Comparison of ENCODE assay signal across 35 cellular contexts in the genomic region with DNA sequence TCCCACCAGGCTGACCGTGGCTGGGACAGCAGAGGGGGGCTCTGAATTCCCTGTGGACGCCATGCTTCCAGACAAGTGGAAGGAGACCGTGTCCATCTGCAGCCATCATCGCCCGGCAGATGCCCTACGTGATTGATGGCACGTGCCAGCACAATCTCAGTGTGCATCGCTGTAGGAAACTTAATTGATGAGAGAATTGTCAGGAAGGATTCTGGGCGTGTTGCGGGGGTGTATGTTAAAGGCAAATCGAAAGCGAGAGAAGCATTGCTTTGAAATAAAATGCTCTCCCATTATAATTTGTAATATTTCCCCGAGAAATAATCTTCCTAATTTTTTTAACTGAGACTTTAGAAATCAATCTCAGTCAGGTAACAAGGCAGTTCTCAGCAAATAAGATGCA.
"Had no signal": no experiment of that assay in that cellular context is flagged by ENCODE, and none has a peak within 500 bp of the region (broad histone marks: within the 10 kb centered on the region; RNA-seq: fewer than 3 reads in every experiment).

No MANE protein-coding gene starts in this region.

- H3K4me2 ChIP-seq: KMS-11 had no signal

- H3K27ac ChIP-seq: KMS-11 had no signal

- DNase-seq: Karpas-422, Kasumi-1, KG1, MM.1S, MV-4-11, NCI-H1048, NCI-H1092, NCI-H1092 treated with DMSO at 0.1 percent for 48 hours, NCI-H1105, NCI-H1105 treated with DMSO at 0.1 percent for 48 hours, NCI-H1417, NCI-H1417 treated with DMSO at 0.1 percent for 48 hours, NCI-H1436, NCI-H1436 treated with DMSO at 0.1 percent for 48 hours, NCI-H146, NCI-H1694, NCI-H1694 treated with DMSO at 0.1 percent for 48 hours, NCI-H187, NCI-H187 treated with DMSO at 0.1 percent for 48 hours, NCI-H1930, NCI-H2029, NCI-H2029 treated with DMSO at 0.1 percent for 48 hours, NCI-H2081, NCI-H2081 treated with DMSO at 0.1 percent for 48 hours, NCI-H2107, NCI-H2171, NCI-H2171 treated with DMSO at 0.1 percent for 48 hours, NCI-H2227 treated with DMSO at 0.1 percent for 48 hours, NCI-H226, NCI-H345, NCI-H446, NCI-H446 treated with DMSO at 0.1 percent for 48 hours, NCI-H510A, NCI-H510A treated with DMSO at 0.1 percent for 48 hours had no signal

- H3K9ac ChIP-seq: KMS-11 had no signal
